Comparison of ENCODE assay signal across 1 cellular context in the genomic region with DNA sequence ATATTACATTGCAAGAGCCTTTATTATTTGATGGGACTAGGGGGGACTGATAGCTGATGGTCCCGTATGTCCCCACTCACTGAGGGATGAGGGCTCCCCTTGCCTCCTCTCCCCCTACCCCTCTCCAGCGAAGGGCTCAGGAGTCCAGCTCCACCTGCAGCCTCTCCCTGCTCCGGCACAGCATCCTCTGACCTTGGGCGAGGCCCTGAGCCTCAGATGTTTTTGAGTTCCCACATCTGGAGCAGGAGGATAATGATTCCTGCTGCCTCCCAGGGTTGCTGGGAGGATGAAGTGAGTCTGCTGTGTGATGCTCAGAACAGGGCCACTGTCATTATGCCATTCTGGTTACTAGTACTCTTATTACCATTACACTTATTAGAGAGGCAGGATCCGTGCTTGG.
TF ChIP-seq lines count a peak whose summit lies in the region.

No MANE protein-coding gene starts in this region.

TF ChIP-seq in HepG2, 621 proteins besides CTCF, POLR2A, EP300 and RAD21:
- TF ChIP-seq, protein P1, sequence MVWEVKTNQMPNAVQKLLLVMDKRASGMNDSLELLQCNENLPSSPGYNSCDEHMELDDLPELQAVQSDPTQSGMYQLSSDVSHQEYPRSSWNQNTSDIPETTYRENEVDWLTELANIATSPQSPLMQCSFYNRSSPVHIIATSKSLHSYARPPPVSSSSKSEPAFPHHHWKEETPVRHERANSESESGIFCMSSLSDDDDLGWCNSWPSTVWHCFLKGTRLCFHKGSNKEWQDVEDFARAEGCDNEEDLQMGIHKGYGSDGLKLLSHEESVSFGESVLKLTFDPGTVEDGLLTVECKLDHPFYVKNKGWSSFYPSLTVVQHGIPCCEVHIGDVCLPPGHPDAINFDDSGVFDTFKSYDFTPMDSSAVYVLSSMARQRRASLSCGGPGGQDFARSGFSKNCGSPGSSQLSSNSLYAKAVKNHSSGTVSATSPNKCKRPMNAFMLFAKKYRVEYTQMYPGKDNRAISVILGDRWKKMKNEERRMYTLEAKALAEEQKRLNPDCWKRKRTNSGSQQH (CRISPR knock-in tag; IDR thresholded peaks at IDR 0.05; ENCODE audit: low read depth), result no peak
- TF ChIP-seq SCMH1 (CRISPR knock-in tag; IDR thresholded peaks at IDR 0.05; ENCODE audit: borderline replicate concordance), result no peak
- TF ChIP-seq CSRNP1 (CRISPR knock-in tag; IDR thresholded peaks at IDR 0.05), result no peak
- no peak for TF ChIP-seq NFKB2 (CRISPR knock-in tag; IDR thresholded peaks at IDR 0.05; ENCODE audit: borderline replicate concordance)
- TF ChIP-seq ZNF687 (CRISPR knock-in tag; IDR thresholded peaks at IDR 0.05), result peak; percentile 35
- no peak for TF ChIP-seq ZNF766 (CRISPR knock-in tag; IDR thresholded peaks at IDR 0.05; ENCODE audit: borderline replicate concordance)
- TF ChIP-seq HNF4A (CRISPR knock-in tag; IDR thresholded peaks at IDR 0.05), result peak; percentile 31
- peak; percentile 60; the same call in 1 of the 2 replicates for TF ChIP-seq ZNF263 (CRISPR knock-in tag; IDR thresholded peaks at IDR 0.05)
- no peak for TF ChIP-seq ZNF850 (CRISPR knock-in tag; conservative IDR thresholded peaks at IDR 0.05)
TF ChIP-seq in HepG2: peak in this region for 3.
